Comparison of ENCODE assay signal across 1 cellular context in genomic region chr22:31509041-31509440, GRCh38.
TF ChIP-seq lines count a peak whose summit lies in the region.

No MANE protein-coding gene starts in this region.

TF ChIP-seq in GM12878, 131 proteins besides CTCF, POLR2A, EP300 and RAD21:
- no peak for TF ChIP-seq MTA3 (IDR thresholded peaks at IDR 0.05; ENCODE audit: borderline replicate concordance, low read length)
- no peak for TF ChIP-seq TCF12 (IDR thresholded peaks at IDR 0.05; ENCODE audit: low read depth, low read length)
- no peak for TF ChIP-seq BHLHE40 (IDR thresholded peaks at IDR 0.05; ENCODE audit: borderline replicate concordance in 1 of 2, low read depth in 2 of 2, low read length in 1 of 2)
- no peak for TF ChIP-seq ZBTB4 (CRISPR knock-in tag; IDR thresholded peaks at IDR 0.05)
- TF ChIP-seq MEF2A (IDR thresholded peaks at IDR 0.05; ENCODE audit: insufficient read depth, low read depth, low read length) = no peak
- TF ChIP-seq SREBF1 (IDR thresholded peaks at IDR 0.05; ENCODE audit: low read length) = no peak
TF ChIP-seq in GM12878: peak in this region for 0.
